8 cellular contexts compared by ENCODE assay signal in the genomic region with DNA sequence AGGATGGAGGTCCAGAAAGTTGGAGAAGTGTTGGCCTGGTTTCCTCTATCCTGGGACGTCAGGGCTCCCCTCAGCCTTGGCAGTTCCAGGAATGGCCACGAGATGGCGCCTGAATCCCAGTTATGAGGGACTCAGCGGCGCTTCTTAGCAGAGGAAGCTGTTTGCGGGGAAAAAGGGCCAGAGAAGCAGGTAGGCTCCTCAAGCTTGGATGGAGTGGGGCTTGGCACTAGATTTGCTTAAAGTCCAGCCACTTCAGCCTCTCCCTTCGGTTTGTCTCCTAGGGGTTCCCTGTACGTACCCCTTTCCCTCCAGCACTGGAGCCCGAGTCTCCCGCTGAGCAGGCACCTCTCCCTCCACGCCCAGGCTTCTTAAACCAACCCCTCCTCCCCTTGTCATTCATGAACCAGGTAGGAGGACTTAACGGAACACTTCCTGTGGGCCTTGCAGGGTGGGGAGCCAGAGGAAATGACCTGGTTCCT. TPM values are rescaled to one million over a fixed set of nuclear protein-coding genes. Genes with fewer than 3 reads are reported as not detected.
DNase-seq lines count a peak whose midpoint lies in the region; ATAC-seq lines count a peak whose summit lies in the region.

No MANE protein-coding gene starts in this region.

- DNase-seq in DMS114 treated with DMSO at 0.1 percent for 48 hours (lab: John Stamatoyannopoulos, UW; ENCODE audit: unreplicated experiment) (peak; percentile 73), NCI-H526 (lab: John Stamatoyannopoulos, UW) (peak; percentile 50 to 83), dermis microvascular lymphatic vessel endothelial cell (ENCODE audit: low read depth in 2 of 2) (peak; percentile 32 to 70), lung microvascular endothelial cell (ENCODE audit: low read depth in 2 of 2) (peak; percentile 74 to 75)
- DNase-seq in activated CD4-positive, alpha-beta T cell treated with anti-CD3 and anti-CD28 coated beads, Interleukin-2, amount 50 U/mL, for 24 hours (ENCODE audit: low read depth in 1 of 2, low spot score in 1 of 2), result peak; percentile 88 to 94
- peak; percentile 57 for DNase-seq in stimulated activated CD8-positive, alpha-beta memory T cell treated with anti-CD3 and anti-CD28 coated beads, Interleukin-12 subunit alpha, Interleukin-12 subunit beta, amount 100 ng/mL, for 24 hours (ENCODE audit: extremely low read depth)

- ATAC-seq in HG03066 (IDR thresholded peaks at IDR 0.05; ENCODE audit: low read depth, unreplicated experiment) (peak; percentile 48), GM19463 (IDR thresholded peaks at IDR 0.05; ENCODE audit: unreplicated experiment) (no peak)

RNA-seq across cellular contexts. Expression of gene TENT5B, which starts 32.0 kb away (rescaled TPM):
- total RNA-seq in dermis microvascular lymphatic vessel endothelial cell (under 0.01 and 0.26 TPM in 2 replicates), lung microvascular endothelial cell (0.20 and 0.22 TPM in 2 replicates)

RNA-seq across cellular contexts. Expression of gene TRNP1, which starts 51.2 kb away (rescaled TPM):
- 1.4 and 3.1 TPM in 2 replicates for total RNA-seq in dermis microvascular lymphatic vessel endothelial cell
- total RNA-seq in lung microvascular endothelial cell, result 0.60 and 3.1 TPM in 2 replicates
